In the genomic region with DNA sequence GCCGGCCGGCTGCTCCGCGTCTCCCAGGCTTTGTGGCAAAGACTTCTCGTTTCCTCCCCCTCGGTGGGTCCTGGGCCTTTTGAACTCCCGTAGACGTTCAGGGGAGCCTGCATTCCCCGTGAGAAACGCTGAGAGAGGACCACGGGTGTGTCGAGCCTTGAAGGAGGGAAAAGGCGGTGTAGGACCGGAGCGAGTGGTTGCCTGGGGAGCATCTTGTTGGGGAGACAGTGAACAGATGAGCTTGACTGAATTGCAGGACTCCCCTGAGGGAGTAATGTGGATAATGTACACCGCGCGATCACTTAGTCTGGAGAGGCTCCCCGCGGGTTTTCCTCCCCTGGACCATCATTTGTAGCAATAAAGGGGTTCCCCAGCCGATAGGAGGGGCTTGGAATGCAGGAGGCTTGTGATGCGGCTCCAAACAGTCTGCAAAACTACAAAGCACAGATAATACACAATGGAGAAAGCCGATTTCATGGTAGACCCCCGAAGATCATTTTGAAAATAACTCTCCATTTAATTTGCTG, we compare ENCODE assay signal across 1 cellular context.
TF ChIP-seq lines count a peak whose summit lies in the region.

No MANE protein-coding gene starts in this region.

TF ChIP-seq in HepG2, 621 proteins besides CTCF, POLR2A, EP300 and RAD21 (continued from another document):
- TF ChIP-seq, protein P1, sequence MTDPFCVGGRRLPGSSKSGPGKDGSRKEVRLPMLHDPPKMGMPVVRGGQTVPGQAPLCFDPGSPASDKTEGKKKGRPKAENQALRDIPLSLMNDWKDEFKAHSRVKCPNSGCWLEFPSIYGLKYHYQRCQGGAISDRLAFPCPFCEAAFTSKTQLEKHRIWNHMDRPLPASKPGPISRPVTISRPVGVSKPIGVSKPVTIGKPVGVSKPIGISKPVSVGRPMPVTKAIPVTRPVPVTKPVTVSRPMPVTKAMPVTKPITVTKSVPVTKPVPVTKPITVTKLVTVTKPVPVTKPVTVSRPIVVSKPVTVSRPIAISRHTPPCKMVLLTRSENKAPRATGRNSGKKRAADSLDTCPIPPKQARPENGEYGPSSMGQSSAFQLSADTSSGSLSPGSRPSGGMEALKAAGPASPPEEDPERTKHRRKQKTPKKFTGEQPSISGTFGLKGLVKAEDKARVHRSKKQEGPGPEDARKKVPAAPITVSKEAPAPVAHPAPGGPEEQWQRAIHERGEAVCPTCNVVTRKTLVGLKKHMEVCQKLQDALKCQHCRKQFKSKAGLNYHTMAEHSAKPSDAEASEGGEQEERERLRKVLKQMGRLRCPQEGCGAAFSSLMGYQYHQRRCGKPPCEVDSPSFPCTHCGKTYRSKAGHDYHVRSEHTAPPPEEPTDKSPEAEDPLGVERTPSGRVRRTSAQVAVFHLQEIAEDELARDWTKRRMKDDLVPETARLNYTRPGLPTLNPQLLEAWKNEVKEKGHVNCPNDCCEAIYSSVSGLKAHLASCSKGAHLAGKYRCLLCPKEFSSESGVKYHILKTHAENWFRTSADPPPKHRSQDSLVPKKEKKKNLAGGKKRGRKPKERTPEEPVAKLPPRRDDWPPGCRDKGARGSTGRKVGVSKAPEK (CRISPR knock-in tag; IDR thresholded peaks at IDR 0.05; ENCODE audit: borderline replicate concordance): no peak
- TF ChIP-seq RXRB (CRISPR knock-in tag; IDR thresholded peaks at IDR 0.05; ENCODE audit: borderline replicate concordance) (0 out of 2 replicates have a peak, but pooled peaks have one; percentile 0), SRY (CRISPR knock-in tag; IDR thresholded peaks at IDR 0.05) (0 out of 2 replicates have a peak, but pooled peaks have one; percentile 29), ZNF7 (CRISPR knock-in tag; IDR thresholded peaks at IDR 0.05) (0 out of 2 replicates have a peak, but pooled peaks have one; percentile 0)
- TF ChIP-seq, protein P2, sequence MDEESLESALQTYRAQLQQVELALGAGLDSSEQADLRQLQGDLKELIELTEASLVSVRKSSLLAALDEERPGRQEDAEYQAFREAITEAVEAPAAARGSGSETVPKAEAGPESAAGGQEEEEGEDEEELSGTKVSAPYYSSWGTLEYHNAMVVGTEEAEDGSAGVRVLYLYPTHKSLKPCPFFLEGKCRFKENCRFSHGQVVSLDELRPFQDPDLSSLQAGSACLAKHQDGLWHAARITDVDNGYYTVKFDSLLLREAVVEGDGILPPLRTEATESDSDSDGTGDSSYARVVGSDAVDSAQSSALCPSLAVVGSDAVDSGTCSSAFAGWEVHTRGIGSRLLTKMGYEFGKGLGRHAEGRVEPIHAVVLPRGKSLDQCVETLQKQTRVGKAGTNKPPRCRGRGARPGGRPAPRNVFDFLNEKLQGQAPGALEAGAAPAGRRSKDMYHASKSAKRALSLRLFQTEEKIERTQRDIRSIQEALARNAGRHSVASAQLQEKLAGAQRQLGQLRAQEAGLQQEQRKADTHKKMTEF (CRISPR knock-in tag; IDR thresholded peaks at IDR 0.05): no peak; the same call in 1 of the 2 replicates
- TF ChIP-seq, protein P3, sequence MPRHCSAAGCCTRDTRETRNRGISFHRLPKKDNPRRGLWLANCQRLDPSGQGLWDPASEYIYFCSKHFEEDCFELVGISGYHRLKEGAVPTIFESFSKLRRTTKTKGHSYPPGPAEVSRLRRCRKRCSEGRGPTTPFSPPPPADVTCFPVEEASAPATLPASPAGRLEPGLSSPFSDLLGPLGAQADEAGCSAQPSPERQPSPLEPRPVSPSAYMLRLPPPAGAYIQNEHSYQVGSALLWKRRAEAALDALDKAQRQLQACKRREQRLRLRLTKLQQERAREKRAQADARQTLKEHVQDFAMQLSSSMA (CRISPR knock-in tag; IDR thresholded peaks at IDR 0.05): 0 out of 2 replicates have a peak, but pooled peaks have one; percentile 8
- TF ChIP-seq, protein P4, sequence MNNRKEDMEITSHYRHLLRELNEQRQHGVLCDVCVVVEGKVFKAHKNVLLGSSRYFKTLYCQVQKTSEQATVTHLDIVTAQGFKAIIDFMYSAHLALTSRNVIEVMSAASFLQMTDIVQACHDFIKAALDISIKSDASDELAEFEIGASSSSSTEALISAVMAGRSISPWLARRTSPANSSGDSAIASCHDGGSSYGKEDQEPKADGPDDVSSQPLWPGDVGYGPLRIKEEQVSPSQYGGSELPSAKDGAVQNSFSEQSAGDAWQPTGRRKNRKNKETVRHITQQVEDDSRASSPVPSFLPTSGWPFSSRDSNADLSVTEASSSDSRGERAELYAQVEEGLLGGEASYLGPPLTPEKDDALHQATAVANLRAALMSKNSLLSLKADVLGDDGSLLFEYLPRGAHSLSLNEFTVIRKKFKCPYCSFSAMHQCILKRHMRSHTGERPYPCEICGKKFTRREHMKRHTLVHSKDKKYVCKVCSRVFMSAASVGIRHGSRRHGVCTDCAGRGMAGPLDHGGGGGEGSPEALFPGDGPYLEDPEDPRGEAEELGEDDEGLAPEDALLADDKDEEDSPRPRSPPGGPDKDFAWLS (CRISPR knock-in tag; IDR thresholded peaks at IDR 0.05; ENCODE audit: borderline replicate concordance): peak; percentile 70; the same call in 1 of the 2 replicates
